ENCODE assay signal across 20 cellular contexts in the genomic region with DNA sequence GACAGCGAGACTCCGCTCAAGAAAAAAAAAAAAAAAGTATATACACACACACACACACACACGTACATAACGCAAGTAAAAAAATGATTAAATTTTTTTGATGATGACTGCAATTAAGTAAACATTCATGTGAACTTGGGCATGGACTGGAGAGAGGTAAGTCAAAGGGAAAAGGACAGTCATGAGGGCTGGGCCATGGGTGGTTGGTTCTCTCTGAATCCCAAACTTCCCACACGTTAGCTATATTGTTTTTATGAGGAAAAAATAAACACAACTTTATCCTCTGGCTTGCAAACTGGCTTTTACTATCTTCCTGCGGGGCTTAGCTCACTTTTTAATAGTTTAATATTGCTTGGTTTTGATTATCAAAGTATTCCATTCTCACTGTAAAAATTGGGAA. TPM values are rescaled to one million over a fixed set of nuclear protein-coding genes. Genes with fewer than 3 reads are reported as not detected.
DNase-seq lines count a peak whose midpoint lies in the region; ATAC-seq and TF ChIP-seq lines count a peak whose summit lies in the region.
"Had no signal": no experiment of that assay in that cellular context is flagged by ENCODE, and none has a peak within 500 bp of the region (broad histone marks: within the 10 kb centered on the region; RNA-seq: fewer than 3 reads in every experiment).

No MANE protein-coding gene starts in this region.

- H2AFZ ChIP-seq in PC-3 (ENCODE audit: low read length): no peak overlapping the region
- H2AFZ ChIP-seq: GM23338 had no signal

- POLR2A ChIA-PET in PC-3 (lab: Charles Lee; ENCODE audit: unreplicated experiment): no interaction called here

- no peaks in the 10 kb centered on the region for H3K79me2 ChIP-seq in PC-3 (ENCODE audit: low read length)

- H3K4me1 Mint-ChIP-seq in activated T-helper 2 cell treated with anti-CD3 and anti-CD28 coated beads, Interferon-gamma antibody, Interleukin-2, Interleukin-4, amounts not matched to agents 10 μg/mL and 5 μg/mL and 100 μg/mL, durations not matched to agents 14 hours and 24 hours and 36 hours (ENCODE audit: low read depth): no peaks in the 10 kb centered on the region
- H3K4me1 Mint-ChIP-seq: B cell; CD14-positive monocyte; CD8-positive, alpha-beta memory T cell; GM23338; H9 had no signal

- no peaks in the 10 kb centered on the region for H3K27me3 ChIP-seq in PC-3 (ENCODE audit: low read length)
- H3K27me3 ChIP-seq: BLaER1 had no signal

- CTCF ChIA-PET in PC-3 (lab: Charles Lee): interaction anchor here (0.5 kb wide), 1 partner anchor 348 kb away, joined by 4 read pairs; no protein-coding TSS in a partner anchor

- no peak overlapping the region for H3K4me2 ChIP-seq in PC-3 (ENCODE audit: low read length)
- H3K4me2 ChIP-seq: BLaER1, GM23338 had no signal

- H3F3A ChIP-seq in PC-3 (ENCODE audit: low read length, unreplicated experiment): no peaks in the 10 kb centered on the region

- H3K27ac Mint-ChIP-seq in activated T-helper 2 cell treated with anti-CD3 and anti-CD28 coated beads, Interferon-gamma antibody, Interleukin-2, Interleukin-4, amounts not matched to agents 10 μg/mL and 5 μg/mL and 100 μg/mL, durations not matched to agents 14 hours and 24 hours and 36 hours: no peak overlapping the region
- H3K27ac Mint-ChIP-seq: B cell; CD4-positive, alpha-beta T cell; GM23338; HFFc6 had no signal

- H3K9ac ChIP-seq in PC-3 (ENCODE audit: low read length): no peak overlapping the region
- H3K9ac ChIP-seq: BLaER1 had no signal

- H3K27ac ChIP-seq in C4-2B: peak overlapping the region; percentile 58
- peak overlapping the region; percentile 50; the same call in 1 of the 2 replicates for H3K27ac ChIP-seq in PC-3 (ENCODE audit: low read length)
- H3K27ac ChIP-seq: BLaER1 had no signal

- intact Hi-C loops in PC-3 (cut with micrococcal nuclease) (loop anchor here (5.0 kb wide), 1 partner anchor 52 kb away; a partner anchor contains a TSS), left colon (cut with DNase I, micrococcal nuclease) (no loop called here)
- intact Hi-C loops in activated T-helper 2 cell treated with anti-CD3 and anti-CD28 coated beads, Interferon-gamma antibody, Interleukin-2, Interleukin-4, amounts not matched to agents 10 μg/mL and 5 μg/mL and 100 μg/mL, durations not matched to agents 14 hours and 24 hours and 36 hours (cut with micrococcal nuclease): no loop called here

- no peaks in the 10 kb centered on the region for H3K9me3 ChIP-seq in PC-3 (ENCODE audit: low read length)
- H3K9me3 ChIP-seq: BLaER1 had no signal

- no peak overlapping the region for H3K4me3 ChIP-seq in PC-3 (ENCODE audit: low read length)
- H3K4me3 ChIP-seq: BLaER1, GM12878, GM23338 had no signal

- H3K36me3 ChIP-seq in PC-3 (ENCODE audit: low read depth, low read length): no peaks in the 10 kb centered on the region

- no TSS peak for BruUV-seq in PC-3 (replicated peaks; lab: Mats Ljungman, UMichigan)

- TF ChIP-seq CTCF in C4-2B (conservative IDR thresholded peaks at IDR 0.05) (no peak), PC-3 (conservative IDR thresholded peaks at IDR 0.05; ENCODE audit: low read depth, low read length) (no peak)

- peaks cover 11% of the 10 kb centered on the region; the same call in 1 of the 2 replicates for H3K4me1 ChIP-seq in PC-3 (ENCODE audit: insufficient read depth, low read length)
- H3K4me1 ChIP-seq: BLaER1 had no signal

- ATAC-seq in PC-3 (peak; percentile 70), left colon (peak; percentile 34)
- ATAC-seq: GM12878, HCT116 had no signal

- H3K4me3 Mint-ChIP-seq in activated T-helper 2 cell treated with anti-CD3 and anti-CD28 coated beads, Interferon-gamma antibody, Interleukin-2, Interleukin-4, amounts not matched to agents 10 μg/mL and 5 μg/mL and 100 μg/mL, durations not matched to agents 14 hours and 24 hours and 36 hours (ENCODE audit: low read depth): no peak overlapping the region
- H3K4me3 Mint-ChIP-seq: B cell; CD14-positive monocyte; CD4-positive, alpha-beta T cell; CD8-positive, alpha-beta memory T cell; GM23338; H9; HFFc6 had no signal

- no peaks in the 10 kb centered on the region for H3K9me2 ChIP-seq in PC-3 (replicated peaks; ENCODE audit: low read length)

- peaks cover under 1% of the 10 kb centered on the region for H3K27me3 Mint-ChIP-seq in activated T-helper 2 cell treated with anti-CD3 and anti-CD28 coated beads, Interferon-gamma antibody, Interleukin-2, Interleukin-4, amounts not matched to agents 10 μg/mL and 5 μg/mL and 100 μg/mL, durations not matched to agents 14 hours and 24 hours and 36 hours (ENCODE audit: low read depth)
- H3K27me3 Mint-ChIP-seq: B cell; CD4-positive, alpha-beta T cell had no signal

- H3K36me3 Mint-ChIP-seq in activated T-helper 2 cell treated with anti-CD3 and anti-CD28 coated beads, Interferon-gamma antibody, Interleukin-2, Interleukin-4, amounts not matched to agents 10 μg/mL and 5 μg/mL and 100 μg/mL, durations not matched to agents 14 hours and 24 hours and 36 hours (ENCODE audit: low read depth): no peaks in the 10 kb centered on the region
- H3K36me3 Mint-ChIP-seq: CD8-positive, alpha-beta memory T cell had no signal

- DNase-seq in PC-3 (no peak), left colon (no peak), SHP77 (lab: John Stamatoyannopoulos, UW) (no peak), iPS-NIHi7 (ENCODE audit: extremely low spot score) (no peak)
- DNase-seq in activated T-helper 2 cell treated with anti-CD3 and anti-CD28 coated beads, Interferon-gamma antibody, Interleukin-2, Interleukin-4, amounts not matched to agents 10 μg/mL and 5 μg/mL and 100 μg/mL, durations not matched to agents 14 hours and 24 hours and 36 hours (ENCODE audit: low spot score): no peak
- DNase-seq: CD4-positive, alpha-beta T cell; CD8-positive, alpha-beta memory T cell; DMS 273 treated with DMSO at 0.1 percent for 48 hours; DMS79; EL; GDM1; H9; HFFc6 had no signal

- H3K9me3 Mint-ChIP-seq in activated T-helper 2 cell treated with anti-CD3 and anti-CD28 coated beads, Interferon-gamma antibody, Interleukin-2, Interleukin-4, amounts not matched to agents 10 μg/mL and 5 μg/mL and 100 μg/mL, durations not matched to agents 14 hours and 24 hours and 36 hours: no peaks in the 10 kb centered on the region
- H3K9me3 Mint-ChIP-seq: CD14-positive monocyte; CD4-positive, alpha-beta T cell; CD8-positive, alpha-beta memory T cell; GM23338; H9; HFFc6 had no signal

- no peaks in the 10 kb centered on the region for H4K20me1 ChIP-seq in PC-3 (ENCODE audit: low read length)
- H4K20me1 ChIP-seq: BLaER1 had no signal

RNA-seq across cellular contexts. Expression of a gene that starts 53.7 kb away (rescaled TPM):
- 55.8 and 56.2 TPM in 2 replicates for total RNA-seq in PC-3 (2014; rRNA removed)
- 100 to 1,000 TPM; 324 to 443 TPM for total RNA-seq in left colon
- total RNA-seq in activated T-helper 2 cell treated with anti-CD3 and anti-CD28 coated beads, Interferon-gamma antibody, Interleukin-2, Interleukin-4, amounts not matched to agents 10 μg/mL and 5 μg/mL and 100 μg/mL, durations not matched to agents 14 hours and 24 hours and 36 hours: 7.9 and 11.5 TPM in 2 replicates
